Comparison of ENCODE assay signal across 2 cellular contexts in genomic region chr1:192158181-192158580, GRCh38.
TF ChIP-seq lines count a peak whose summit lies in the region.

TSS of gene RGS18 (plus strand) at chr1:192158462. CDS start at chr1:192158638, 176 bp downstream.

TF ChIP-seq in HepG2, 621 proteins besides CTCF, POLR2A, EP300 and RAD21 (continued from another document):
- TF ChIP-seq ZNF704 (CRISPR knock-in tag; IDR thresholded peaks at IDR 0.05; ENCODE audit: borderline replicate concordance) (no peak), NR2F1 (CRISPR knock-in tag; IDR thresholded peaks at IDR 0.05) (no peak), ZNF407 (CRISPR knock-in tag; IDR thresholded peaks at IDR 0.05; ENCODE audit: not compliant biosample characterization) (no peak), ZSCAN5A (CRISPR knock-in tag; IDR thresholded peaks at IDR 0.05; ENCODE audit: borderline replicate concordance) (no peak), GTF3A (CRISPR knock-in tag; conservative IDR thresholded peaks at IDR 0.05) (no peak), ARNT2 (CRISPR knock-in tag; IDR thresholded peaks at IDR 0.05; ENCODE audit: low read depth) (no peak), FLYWCH1 (CRISPR knock-in tag; IDR thresholded peaks at IDR 0.05) (no peak), TSC22D2 (CRISPR knock-in tag; IDR thresholded peaks at IDR 0.05; ENCODE audit: borderline replicate concordance) (no peak), CAMTA2 (CRISPR knock-in tag; IDR thresholded peaks at IDR 0.05; ENCODE audit: borderline replicate concordance) (no peak), NPAS2 (CRISPR knock-in tag; IDR thresholded peaks at IDR 0.05; ENCODE audit: borderline replicate concordance) (no peak)

TF ChIP-seq in WTC11, 78 proteins besides CTCF, POLR2A, EP300 and RAD21 (continued from another document):
- TF ChIP-seq PREB (CRISPR knock-in tag; IDR thresholded peaks at IDR 0.05; ENCODE audit: borderline replicate concordance) = no peak
- TF ChIP-seq E2F1 (CRISPR knock-in tag; IDR thresholded peaks at IDR 0.05) = no peak
- TF ChIP-seq ZNF425 (CRISPR knock-in tag; conservative IDR thresholded peaks at IDR 0.05) = no peak
- TF ChIP-seq ZSCAN18 (CRISPR knock-in tag; IDR thresholded peaks at IDR 0.05) = no peak
- no peak for TF ChIP-seq HMGXB4 (CRISPR knock-in tag; IDR thresholded peaks at IDR 0.05)
- TF ChIP-seq USF1 (CRISPR knock-in tag; IDR thresholded peaks at IDR 0.05) = no peak
- no peak for TF ChIP-seq ZBTB21 (CRISPR knock-in tag; IDR thresholded peaks at IDR 0.05; ENCODE audit: borderline replicate concordance)
TF ChIP-seq in WTC11: peak in this region for 0.
